In the genomic region with DNA sequence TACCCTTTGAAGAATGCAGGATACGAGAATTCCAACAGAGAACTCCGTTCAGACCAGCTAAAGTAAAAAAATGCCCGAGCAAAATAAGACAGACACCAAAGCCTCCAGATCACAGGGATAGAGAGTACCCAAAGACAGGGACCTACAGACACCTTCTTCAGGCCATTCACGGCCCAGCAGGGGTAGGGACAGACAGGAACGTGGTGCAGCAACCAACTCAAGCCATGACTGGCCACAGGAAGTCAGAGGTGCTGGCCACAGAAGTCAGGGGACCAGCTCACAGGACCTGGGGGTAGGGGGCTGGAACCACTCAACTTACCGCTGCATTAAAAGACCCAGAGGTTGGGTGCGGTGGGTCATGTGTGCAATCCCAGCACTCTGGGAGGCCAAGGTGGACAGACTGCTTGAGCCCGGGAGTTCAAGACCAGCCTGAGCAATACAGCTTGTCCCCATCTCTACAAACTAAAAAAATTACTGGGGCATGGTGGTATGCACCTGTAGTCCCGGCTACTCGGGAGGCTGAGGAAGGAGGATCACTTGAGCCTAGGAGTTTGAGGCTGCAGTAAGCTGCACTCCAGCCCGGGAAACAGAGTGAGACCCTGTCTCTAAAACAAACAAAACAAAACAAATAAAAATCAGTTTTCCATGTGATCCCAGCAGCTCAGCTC, we compare ENCODE assay signal across 18 cellular contexts. TPM values are rescaled to one million over a fixed set of nuclear protein-coding genes. Genes with fewer than 3 reads are reported as not detected.
DNase-seq lines count a peak whose midpoint lies in the region; ATAC-seq, FAIRE-seq and TF ChIP-seq lines count a peak whose summit lies in the region.
"Had no signal": no experiment of that assay in that cellular context is flagged by ENCODE, and none has a peak within 500 bp of the region (broad histone marks: within the 10 kb centered on the region; RNA-seq: fewer than 3 reads in every experiment).

No MANE protein-coding gene starts in this region.

- no peaks in the 10 kb centered on the region for H3K79me1 ChIP-seq in neuronal stem cell (ENCODE audit: low read depth, low read length)

- peaks cover 2% of the 10 kb centered on the region for H3K36me3 Mint-ChIP-seq in endodermal cell (ENCODE audit: low read depth)

- no peak for TF ChIP-seq CTCF in DND-41 (IDR thresholded peaks at IDR 0.05; ENCODE audit: borderline replicate concordance, extremely low read depth, low read length, poor library complexity, severe bottlenecking)
- TF ChIP-seq CTCF in RWPE1 (conservative IDR thresholded peaks at IDR 0.05; ENCODE audit: low read depth): no peak
- TF ChIP-seq CTCF in endodermal cell (conservative IDR thresholded peaks at IDR 0.05): no peak

- no peak overlapping the region for H4K91ac ChIP-seq in neuronal stem cell (ENCODE audit: low read depth, low read length, poor library complexity)

- CTCF ChIA-PET in RWPE1 (lab: Yijun Ruan, JAX) (interaction anchor here (0.6 kb wide), 2 partner anchors 65 to 233 kb away, joined by 3 to 6 read pairs; no protein-coding TSS in a partner anchor), HEK293T (lab: Yijun Ruan, JAX) (interaction anchor here (1.1 to 1.5 kb wide), 2 partner anchors 8 to 171 kb away, joined by 4 to 5 read pairs; no protein-coding TSS in a partner anchor)

- no peak overlapping the region for H2BK5ac ChIP-seq in neuronal stem cell (ENCODE audit: low read length)

- H3K9me3 ChIP-seq in DND-41 (ENCODE audit: insufficient read depth, low read length, severe bottlenecking) (no peaks in the 10 kb centered on the region), endodermal cell (ENCODE audit: control insufficient read depth, low read length) (no peaks in the 10 kb centered on the region), neuronal stem cell (replicated peaks in 1 of 2; ENCODE audit: control insufficient read depth in 2 of 2, insufficient read depth in 1 of 2, low read depth in 1 of 2, low read length in 2 of 2) (no peaks in the 10 kb centered on the region)
- H3K9me3 ChIP-seq: MG63, SJSA1 had no signal

- H3K4me2 ChIP-seq in DND-41 (ENCODE audit: insufficient read depth, low read length) (no peak overlapping the region), neuronal stem cell (ENCODE audit: insufficient read depth, low read length, poor library complexity, severe bottlenecking) (no peak overlapping the region)
- H3K4me2 ChIP-seq: GM23338 had no signal

- no peak overlapping the region for H3K27ac Mint-ChIP-seq in endodermal cell
- H3K27ac Mint-ChIP-seq: B cell, GM23338 had no signal

- no peak overlapping the region for H3K14ac ChIP-seq in neuronal stem cell (ENCODE audit: low read length)

- no peaks in the 10 kb centered on the region for H3K79me2 ChIP-seq in DND-41 (ENCODE audit: insufficient read depth, low read length)

- WGBS in endodermal cell (ENCODE audit: insufficient coverage in 1 of 2, insufficient read length in 1 of 2), 2 experiments: 93 to 95% methylated on average over 10 to 11 of the region's 11 CpGs
- WGBS in neuronal stem cell (ENCODE audit: extremely low coverage in 2 of 2, insufficient read length in 2 of 2, insufficient replicate concordance in 1 of 2), 2 donors: no CpG with 5 or more reads among the region's 11 CpGs

- H3K4me3 Mint-ChIP-seq in endodermal cell: no peak overlapping the region
- H3K4me3 Mint-ChIP-seq: B cell, GM23338 had no signal

- peaks cover 11% of the 10 kb centered on the region for H3K4me1 Mint-ChIP-seq in endodermal cell
- H3K4me1 Mint-ChIP-seq: B cell had no signal

- FAIRE-seq in frontal cortex (lab: Jason Lieb, UNC): no peak
- FAIRE-seq: GM18507 had no signal

- no peak overlapping the region for H4K8ac ChIP-seq in neuronal stem cell (ENCODE audit: low read depth, low read length)

- DNase-seq in DND-41: no peak
- DNase-seq in RWPE1 (ENCODE audit: low spot score): no peak
- peak; percentile 60 for DNase-seq in endodermal cell
- no peak for DNase-seq in neuronal stem cell (ENCODE audit: low spot score)
- no peak for DNase-seq in frontal cortex (ENCODE audit: low spot score in 2 of 2)
- DNase-seq in HEK293T (ENCODE audit: extremely low spot score): no peak
- DNase-seq: HCEC 1CT; MG63; NCI-H774; NK-92 treated with Interleukin-12 subunit alpha and Interleukin-12 subunit beta, amount 100 ng/mL, for 24 hours; PC-3 had no signal

- no peak overlapping the region for H2AFZ ChIP-seq in DND-41 (ENCODE audit: low read depth, low read length)
- H2AFZ ChIP-seq in neuronal stem cell (ENCODE audit: low read length): no peak overlapping the region
- H2AFZ ChIP-seq: GM23338 had no signal

- H3K27ac ChIP-seq in DND-41 (ENCODE audit: low read length) (peak overlapping the region; percentile 52), RWPE1 (peak overlapping the region; percentile 43), endodermal cell (ENCODE audit: low read depth, low read length) (peak overlapping the region; percentile 70), neuronal stem cell (replicated peaks; ENCODE audit: low read length) (no peak overlapping the region)
- H3K27ac ChIP-seq: SJSA1 had no signal

- no peak overlapping the region for H3K23ac ChIP-seq in neuronal stem cell (ENCODE audit: low read depth, low read length, poor library complexity)

- H3K4me1 ChIP-seq in DND-41 (ENCODE audit: insufficient read depth, low read length): peaks cover 4% of the 10 kb centered on the region
- peaks cover 4% of the 10 kb centered on the region for H3K4me1 ChIP-seq in endodermal cell (ENCODE audit: control insufficient read depth, insufficient read depth, low read length)
- peaks cover 20 to 36% of the 10 kb centered on the region in 2 donors for H3K4me1 ChIP-seq in neuronal stem cell (ENCODE audit: control insufficient read depth in 2 of 2, insufficient read depth in 1 of 2, low read depth in 1 of 2, low read length in 2 of 2)

- peak overlapping the region; percentile 2 for H3K18ac ChIP-seq in neuronal stem cell (ENCODE audit: low read length)

- H2AK5ac ChIP-seq in neuronal stem cell (ENCODE audit: low read depth, low read length): peak overlapping the region; percentile 49

- H3K9ac ChIP-seq in DND-41 (ENCODE audit: low read depth, low read length) (0 out of 2 replicates have a peak overlapping the region, but pooled peaks have one; percentile 17), endodermal cell (ENCODE audit: extremely low read depth, low read length, poor library complexity, severe bottlenecking) (no peak overlapping the region), neuronal stem cell (ENCODE audit: low read depth, low read length, poor library complexity) (no peak overlapping the region)

- H2BK12ac ChIP-seq in neuronal stem cell (ENCODE audit: low read length): no peak overlapping the region

- H3K27me3 Mint-ChIP-seq in endodermal cell (ENCODE audit: insufficient read depth): no peaks in the 10 kb centered on the region
- H3K27me3 Mint-ChIP-seq: B cell had no signal

- H3K36me3 ChIP-seq in DND-41 (ENCODE audit: insufficient read depth, low read length) (peaks cover 10% of the 10 kb centered on the region), endodermal cell (ENCODE audit: control insufficient read depth, insufficient read depth, low read length) (no peaks in the 10 kb centered on the region), neuronal stem cell (replicated peaks in 1 of 2; ENCODE audit: control insufficient read depth in 2 of 2, insufficient read depth in 2 of 2, low read length in 2 of 2) (no peaks in the 10 kb centered on the region)
- H3K36me3 ChIP-seq: MG63 had no signal

- no peak overlapping the region for H3K4ac ChIP-seq in neuronal stem cell (ENCODE audit: low read length)

- no peaks in the 10 kb centered on the region for H3K9me3 Mint-ChIP-seq in endodermal cell

- POLR2A ChIA-PET in RWPE1 (lab: Yijun Ruan, JAX; ENCODE audit: low non-redundant PET) (no interaction called here), HEK293T (lab: Yijun Ruan, JAX) (interaction anchor here (1.4 to 1.9 kb wide), 2 partner anchors 46 kb away, joined by 3 to 6 read pairs; no protein-coding TSS in a partner anchor)

- no peak overlapping the region for H2BK15ac ChIP-seq in neuronal stem cell (ENCODE audit: low read length)

- no peaks in the 10 kb centered on the region for H4K20me1 ChIP-seq in DND-41 (ENCODE audit: insufficient read depth, low read length)

- ATAC-seq in DND-41 (ENCODE audit: insufficient read depth, low read depth) (no peak), HG02623 (IDR thresholded peaks at IDR 0.05; ENCODE audit: unreplicated experiment) (no peak), HG03342 (IDR thresholded peaks at IDR 0.05; ENCODE audit: unreplicated experiment) (no peak)
- ATAC-seq: GM23338, PC-3, Right ventricle myocardium inferior had no signal

- no peak overlapping the region for H2BK120ac ChIP-seq in neuronal stem cell (ENCODE audit: low read depth, low read length)

- no peak overlapping the region for H3K4me3 ChIP-seq in DND-41 (ENCODE audit: low read depth in 1 of 2, low read length in 2 of 2)
- no peak overlapping the region for H3K4me3 ChIP-seq in endodermal cell (ENCODE audit: low read length)
- H3K4me3 ChIP-seq in neuronal stem cell (ENCODE audit: low read length in 2 of 2): no peak overlapping the region
- H3K4me3 ChIP-seq: GM23338, MG63, SJSA1 had no signal

- H3K27me3 ChIP-seq in DND-41 (ENCODE audit: insufficient read depth, low read length, poor library complexity) (no peaks in the 10 kb centered on the region), endodermal cell (ENCODE audit: control insufficient read depth, insufficient read depth, low read length, poor library complexity, severe bottlenecking) (no peaks in the 10 kb centered on the region), neuronal stem cell (ENCODE audit: control insufficient read depth in 3 of 3, insufficient read depth in 3 of 3, low read depth in 1 of 3, low read length in 3 of 3) (peaks cover 0 to 9% (median 0%) of the 10 kb centered on the region in 3 experiments)
- H3K27me3 ChIP-seq: MG63, SJSA1 had no signal

TF ChIP-seq in HEK293T, 16 proteins besides CTCF, POLR2A, EP300 and RAD21 (continues in another document):
- no peak for TF ChIP-seq FOXA1 (IDR thresholded peaks at IDR 0.05)
- no peak for TF ChIP-seq CTBP1 (IDR thresholded peaks at IDR 0.05; ENCODE audit: borderline replicate concordance)

RNA-seq across cellular contexts. Expression of gene COMT, which starts 39.9 kb away (rescaled TPM):
- 10 to 100 TPM; 26.6 to 27.8 TPM for total RNA-seq in endodermal cell
- 84.5 TPM for polyA plus RNA-seq in endodermal cell (2013, experiment 1 of 2)
- polyA plus RNA-seq in endodermal cell (2013, experiment 2 of 2): 77.3 TPM
- polyA plus RNA-seq in neuronal stem cell (2013, experiment 1 of 2): 7.3 TPM
- 6.4 TPM for polyA plus RNA-seq in neuronal stem cell (2013, experiment 2 of 2)
- 26.5 TPM for total RNA-seq in frontal cortex

RNA-seq across cellular contexts. Expression of gene TXNRD2, which starts 39.9 kb away (rescaled TPM):
- total RNA-seq in endodermal cell (10 to 100 TPM in 1 of 2 donors, 1 to 10 TPM in 1; 7.3 to 13.6 TPM), frontal cortex (15.5 TPM)
- polyA plus RNA-seq in endodermal cell (2013, experiment 1 of 2): 11.2 TPM
- polyA plus RNA-seq in endodermal cell (2013, experiment 2 of 2): 12.2 TPM
- polyA plus RNA-seq in neuronal stem cell (2013, experiment 1 of 2): 16.7 TPM
- polyA plus RNA-seq in neuronal stem cell (2013, experiment 2 of 2): 17.7 TPM

RNA-seq across cellular contexts. Expression of gene GNB1L, which starts 47.0 kb away (rescaled TPM):
- total RNA-seq in endodermal cell (10 to 100 TPM in 1 of 2 donors, 1 to 10 TPM in 1; 9.5 to 12.2 TPM), frontal cortex (2.9 TPM)
- 10.1 TPM for polyA plus RNA-seq in endodermal cell (2013, experiment 1 of 2)
- polyA plus RNA-seq in endodermal cell (2013, experiment 2 of 2): 7.7 TPM
- 7.9 TPM for polyA plus RNA-seq in neuronal stem cell (2013, experiment 1 of 2)
- 8.3 TPM for polyA plus RNA-seq in neuronal stem cell (2013, experiment 2 of 2)

RNA-seq across cellular contexts. Expression of gene RTL10, which starts 47.0 kb away (rescaled TPM):
- total RNA-seq in endodermal cell: 10 to 100 TPM; 20.6 to 22.2 TPM
- 12.4 TPM for polyA plus RNA-seq in endodermal cell (2013, experiment 1 of 2)
- polyA plus RNA-seq in endodermal cell (2013, experiment 2 of 2): 12.1 TPM
- polyA plus RNA-seq in neuronal stem cell (2013, experiment 1 of 2): 9.7 TPM
- polyA plus RNA-seq in neuronal stem cell (2013, experiment 2 of 2): 10.2 TPM
- 13.0 TPM for total RNA-seq in frontal cortex
